20 cellular contexts compared by ENCODE assay signal in genomic region chr11:94895451-94895850, GRCh38.
DNase-seq lines count a peak whose midpoint lies in the region; ATAC-seq and TF ChIP-seq lines count a peak whose summit lies in the region.
"Had no signal": no experiment of that assay in that cellular context is flagged by ENCODE, and none has a peak within 500 bp of the region (broad histone marks: within the 10 kb centered on the region; RNA-seq: fewer than 3 reads in every experiment).

No MANE protein-coding gene starts in this region.

- H4K5ac ChIP-seq in H9 (ENCODE audit: insufficient read length, low read depth, low read length) = no peak overlapping the region

- no peaks in the 10 kb centered on the region for H3K27me3 Mint-ChIP-seq in H9 (ENCODE audit: low read depth)
- peaks cover 11% of the 10 kb centered on the region for H3K27me3 Mint-ChIP-seq in activated naive CD4-positive, alpha-beta T cell treated with anti-CD3 and anti-CD28 coated beads, Interleukin-2, amount 10 ng/mL, durations not matched to agents 7 days and 5 days
- H3K27me3 Mint-ChIP-seq: dendritic cell treated with granulocyte-macrophage colony-stimulating factor and Interleukin-4, amounts not matched to agents 40 ng/mL and 50 ng/mL, for 4 days had no signal

- no peaks in the 10 kb centered on the region for H3K9me3 Mint-ChIP-seq in H9
- H3K9me3 Mint-ChIP-seq in activated naive CD4-positive, alpha-beta T cell treated with anti-CD3 and anti-CD28 coated beads, Interleukin-2, amount 10 ng/mL, durations not matched to agents 7 days and 5 days = peaks cover 7% of the 10 kb centered on the region

- H4K8ac ChIP-seq in H9 (replicated peaks; ENCODE audit: insufficient read length, low read depth, low read length) = no peak overlapping the region

- no peak overlapping the region for H2BK5ac ChIP-seq in H9 (ENCODE audit: insufficient read length, low read length)

- no CpG with 5 or more reads among the region's 2 CpGs for WGBS in H9 (ENCODE audit: extremely low coverage, insufficient read length, low lambda C conversion rate)

- peaks cover 3% of the 10 kb centered on the region for H3K36me3 ChIP-seq in osteoblast (ENCODE audit: insufficient read depth, low read length)

- H3K4me1 ChIP-seq in osteoblast (ENCODE audit: insufficient read depth, low read length) = peaks cover 8% of the 10 kb centered on the region
- H3K4me1 ChIP-seq in H9 (ENCODE audit: insufficient read depth, low read length) = no peaks in the 10 kb centered on the region

- H3K79me2 ChIP-seq in osteoblast (ENCODE audit: insufficient read depth, low read length) (peaks cover 6% of the 10 kb centered on the region), H9 (ENCODE audit: insufficient read depth, low read length) (no peaks in the 10 kb centered on the region)

- no peak overlapping the region for H2AFZ ChIP-seq in osteoblast (ENCODE audit: low read length)
- H2AFZ ChIP-seq in H9 (ENCODE audit: low read length) = no peak overlapping the region

- H4K20me1 ChIP-seq in osteoblast (ENCODE audit: insufficient read depth, low read length) (no peaks in the 10 kb centered on the region), H9 (ENCODE audit: control insufficient read depth, insufficient read depth, insufficient read length) (no peaks in the 10 kb centered on the region)

- no peaks in the 10 kb centered on the region for H3K27me3 ChIP-seq in osteoblast (ENCODE audit: insufficient read depth, low read length)
- no peaks in the 10 kb centered on the region for H3K27me3 ChIP-seq in H9 (ENCODE audit: insufficient read depth, low read length)

- H2BK20ac ChIP-seq in H9 (ENCODE audit: low read depth, low read length, poor library complexity, severe bottlenecking) = no peak overlapping the region

- H3K36me3 Mint-ChIP-seq in H9 (ENCODE audit: insufficient read depth in 1 of 3, low read depth in 3 of 3) = no peaks in the 10 kb centered on the region
- H3K36me3 Mint-ChIP-seq in activated naive CD4-positive, alpha-beta T cell treated with anti-CD3 and anti-CD28 coated beads, Interleukin-2, amount 10 ng/mL, durations not matched to agents 7 days and 5 days = no peaks in the 10 kb centered on the region
- H3K36me3 Mint-ChIP-seq: stimulated activated memory B cell treated with anti-CD40 and anti-IgM and Interleukin-4, amounts not matched to agents 10 μg/mL and 1 μg/mL and 100 μg/mL, for 72 hours had no signal

- H3K27ac ChIP-seq in osteoblast (ENCODE audit: low read depth, low read length) = peak overlapping the region; percentile 64
- no peak overlapping the region for H3K27ac ChIP-seq in H9 (ENCODE audit: insufficient read length, low read depth, low read length)

- H3T11ph ChIP-seq in H9 (ENCODE audit: low read length) = no peak overlapping the region

- no peaks in the 10 kb centered on the region for H3K4me1 Mint-ChIP-seq in H9
- H3K4me1 Mint-ChIP-seq in activated naive CD4-positive, alpha-beta T cell treated with anti-CD3 and anti-CD28 coated beads, Interleukin-2, amount 10 ng/mL, durations not matched to agents 7 days and 5 days = no peaks in the 10 kb centered on the region
- H3K4me1 Mint-ChIP-seq: natural killer cell had no signal

- no peak overlapping the region for H3K27ac Mint-ChIP-seq in H9
- H3K27ac Mint-ChIP-seq in activated naive CD4-positive, alpha-beta T cell treated with anti-CD3 and anti-CD28 coated beads, Interleukin-2, amount 10 ng/mL, durations not matched to agents 7 days and 5 days = no peak overlapping the region
- H3K27ac Mint-ChIP-seq: activated naive CD4-positive, alpha-beta T cell treated with anti-CD3 and anti-CD28 coated beads, Interleukin-2, amount 50 U/mL, for 72 hours; dendritic cell treated with granulocyte-macrophage colony-stimulating factor and Interleukin-4, amounts not matched to agents 40 ng/mL and 50 ng/mL, for 4 days; natural killer cell; stimulated activated memory B cell treated with anti-CD40 and anti-IgM and Interleukin-4, amounts not matched to agents 10 μg/mL and 1 μg/mL and 100 μg/mL, for 72 hours; T-helper 1 cell treated with Interleukin-12 subunit alpha and Interleukin-12 subunit beta and Interleukin-4 antibody, amounts not matched to agents 30 μg/mL and 1 μg/mL, for 36 hours had no signal

- no peak overlapping the region for H2BK120ac ChIP-seq in H9 (ENCODE audit: low read depth, low read length, poor library complexity, severe bottlenecking)

- DNase-seq in EL (peak; percentile 67), amniotic epithelial cell (ENCODE audit: low read depth) (peak; percentile 86), fibroblast of the conjunctiva (ENCODE audit: low read depth) (peak; percentile 47), osteoblast (ENCODE audit: insufficient read length, low spot score, missing footprints) (no peak), H9 (no peak)
- DNase-seq in activated naive CD4-positive, alpha-beta T cell treated with anti-CD3 and anti-CD28 coated beads, Interleukin-2, amount 10 ng/mL, durations not matched to agents 7 days and 5 days = no peak
- DNase-seq: activated CD4-positive, CD25-positive, alpha-beta regulatory T cell treated with anti-CD3 and anti-CD28 coated beads, Interleukin-2, amount 50 U/mL, for 72 hours; activated CD8-positive, alpha-beta memory T cell treated with anti-CD3 and anti-CD28 coated beads, Interleukin-2, amount 50 U/mL, for 4 hours; C1 segment of cervical spinal cord; head of caudate nucleus; natural killer cell; NCI-H1105 treated with DMSO at 0.1 percent for 48 hours; NCI-H526 treated with DMSO at 0.1 percent for 48 hours had no signal

- H3K4me2 ChIP-seq in osteoblast (ENCODE audit: insufficient read depth, low read length) = no peak overlapping the region
- no peak overlapping the region for H3K4me2 ChIP-seq in H9 (ENCODE audit: insufficient read depth, insufficient read length, low read length)

- no peak overlapping the region for H2BK15ac ChIP-seq in H9 (ENCODE audit: low read depth, low read length)

- H3K56ac ChIP-seq in H9 (ENCODE audit: insufficient read length, low read depth, low read length) = no peak overlapping the region

- ATAC-seq in HG03108 (IDR thresholded peaks at IDR 0.05; ENCODE audit: unreplicated experiment) = no peak
- no peak for ATAC-seq in GM19035 (IDR thresholded peaks at IDR 0.05; ENCODE audit: unreplicated experiment)
- ATAC-seq: activated naive CD4-positive, alpha-beta T cell treated with anti-CD3 and anti-CD28 coated beads, Interleukin-2, amount 50 U/mL, for 72 hours; HepG2; natural killer cell; stimulated activated memory B cell treated with anti-CD40 and anti-IgM and Interleukin-4, amounts not matched to agents 10 μg/mL and 1 μg/mL and 100 μg/mL, for 72 hours had no signal

- no peak overlapping the region for H3K4ac ChIP-seq in H9 (ENCODE audit: low read depth, low read length)

- H3K9ac ChIP-seq in H9 (ENCODE audit: extremely low read depth, insufficient read length, low read length) = no peak overlapping the region

- no peak overlapping the region for H3K14ac ChIP-seq in H9 (ENCODE audit: insufficient read depth, low read length)

- no peaks in the 10 kb centered on the region for H3K79me1 ChIP-seq in H9 (ENCODE audit: insufficient read depth, low read depth, low read length, poor library complexity, severe bottlenecking)

- H3K23me2 ChIP-seq in H9 (ENCODE audit: insufficient read length, low read depth, low read length, poor library complexity, severe bottlenecking) = no peaks in the 10 kb centered on the region

- H3K9me3 ChIP-seq in osteoblast (ENCODE audit: low read depth, low read length) (peaks cover 2% of the 10 kb centered on the region), H9 (ENCODE audit: control insufficient read depth, low read depth, low read length) (no peaks in the 10 kb centered on the region)

- CTCF ChIA-PET in activated naive CD4-positive, alpha-beta T cell treated with anti-CD3 and anti-CD28 coated beads, Interleukin-2, amount 10 ng/mL, durations not matched to agents 7 days and 5 days (lab: Charles Lee) = interaction anchor here (1.3 kb wide), 2 partner anchors 10 to 154 kb away, joined by 3 to 4 read pairs; no protein-coding TSS in a partner anchor

- H3K4me3 Mint-ChIP-seq in H9 = no peak overlapping the region
- no peak overlapping the region for H3K4me3 Mint-ChIP-seq in activated naive CD4-positive, alpha-beta T cell treated with anti-CD3 and anti-CD28 coated beads, Interleukin-2, amount 10 ng/mL, durations not matched to agents 7 days and 5 days
- H3K4me3 Mint-ChIP-seq: dendritic cell treated with granulocyte-macrophage colony-stimulating factor and Interleukin-4, amounts not matched to agents 40 ng/mL and 50 ng/mL, for 4 days; natural killer cell; stimulated activated memory B cell treated with anti-CD40 and anti-IgM and Interleukin-4, amounts not matched to agents 10 μg/mL and 1 μg/mL and 100 μg/mL, for 72 hours; T-helper 1 cell treated with Interleukin-12 subunit alpha and Interleukin-12 subunit beta and Interleukin-4 antibody, amounts not matched to agents 30 μg/mL and 1 μg/mL, for 36 hours had no signal

- TF ChIP-seq CTCF in osteoblast (IDR thresholded peaks at IDR 0.05; ENCODE audit: extremely low read depth, low read depth, low read length) (no peak), H9 (conservative IDR thresholded peaks at IDR 0.05) (no peak)

- H3K18ac ChIP-seq in H9 (ENCODE audit: insufficient read length, low read depth, low read length) = no peak overlapping the region

- H3K23ac ChIP-seq in H9 (ENCODE audit: insufficient read length, low read depth, low read length) = no peak overlapping the region

- H4K91ac ChIP-seq in H9 (ENCODE audit: insufficient read length, low read depth, low read length) = no peak overlapping the region

- H3K4me3 ChIP-seq in osteoblast (ENCODE audit: insufficient read depth, low read length) = no peak overlapping the region

- H2BK12ac ChIP-seq in H9 (ENCODE audit: insufficient read length, low read depth, low read length) = no peak overlapping the region

- no peak overlapping the region for H2AK5ac ChIP-seq in H9 (ENCODE audit: insufficient read length, low read length)

Comparison
In these comparisons a context has a peak if more than half of its experiments do, and no peak if none do; other contexts are left out.
1. DNase-seq: peak in EL (single experiment), amniotic epithelial cell (single experiment) and fibroblast of the conjunctiva (single experiment); none in osteoblast (single experiment), H9 (single experiment) and activated naive CD4-positive, alpha-beta T cell treated with anti-CD3 and anti-CD28 coated beads, Interleukin-2, amount 10 ng/mL, durations not matched to agents 7 days and 5 days (single experiment).